ENCODE assay signal across 28 cellular contexts in genomic region chr7:92279429-92280031, GRCh38. TPM values are rescaled to one million over a fixed set of nuclear protein-coding genes. Genes with fewer than 3 reads are reported as not detected.
DNase-seq lines count a peak whose midpoint lies in the region; ATAC-seq and TF ChIP-seq lines count a peak whose summit lies in the region.
"Had no signal": no experiment of that assay in that cellular context is flagged by ENCODE, and none has a peak within 500 bp of the region (broad histone marks: within the 10 kb centered on the region; RNA-seq: fewer than 3 reads in every experiment).

No MANE protein-coding gene starts in this region.

- H3K27me3 ChIP-seq in GM23338 (ENCODE audit: insufficient read depth), result no peaks in the 10 kb centered on the region
- no peaks in the 10 kb centered on the region for H3K27me3 ChIP-seq in endodermal cell (ENCODE audit: control insufficient read depth, insufficient read depth, low read length, poor library complexity, severe bottlenecking)
- H3K27me3 ChIP-seq: BLaER1 treated with 17β-estradiol and CSF1 and Interleukin-3, amounts not matched to agents 10 nM and 100 nM; brain microvascular endothelial cell; suprapubic skin had no signal

- H3K9me3 Mint-ChIP-seq in GM23338 (no peaks in the 10 kb centered on the region; the same call in 1 of the 3 replicates), endodermal cell (peaks cover 13% of the 10 kb centered on the region), nephron progenitor cell (peaks cover 10% of the 10 kb centered on the region)
- peaks cover 11% of the 10 kb centered on the region for H3K9me3 Mint-ChIP-seq in stimulated activated memory B cell treated with anti-CD40 and anti-IgM and Interleukin-4, amounts not matched to agents 10 μg/mL and 1 μg/mL and 100 μg/mL, for 72 hours
- H3K9me3 Mint-ChIP-seq: activated T-cell treated with anti-CD3 and anti-CD28 coated beads, Interleukin-2, amount 50 U/mL, for 72 hours; HFFc6; neural crest cell had no signal

- H3K4me1 ChIP-seq in GM23338 (ENCODE audit: insufficient read depth) (peaks cover 20% of the 10 kb centered on the region; the same call in 1 of the 2 replicates), endodermal cell (ENCODE audit: control insufficient read depth, insufficient read depth, low read length) (peaks cover 16% of the 10 kb centered on the region)

- peaks cover 13% of the 10 kb centered on the region for H3K9me3 ChIP-seq in endodermal cell (ENCODE audit: control insufficient read depth, low read length)
- H3K9me3 ChIP-seq: suprapubic skin had no signal

- no peaks in the 10 kb centered on the region for H3F3A ChIP-seq in GM23338 (replicated peaks; ENCODE audit: low read depth)

- no peak overlapping the region for H3K4me3 Mint-ChIP-seq in GM23338
- no peak overlapping the region for H3K4me3 Mint-ChIP-seq in endodermal cell
- H3K4me3 Mint-ChIP-seq in nephron progenitor cell, result no peak overlapping the region
- H3K4me3 Mint-ChIP-seq in stimulated activated memory B cell treated with anti-CD40 and anti-IgM and Interleukin-4, amounts not matched to agents 10 μg/mL and 1 μg/mL and 100 μg/mL, for 72 hours, result no peak overlapping the region
- H3K4me3 Mint-ChIP-seq: activated B cell treated with CpG ODN at 0.5 μM for 24 hours; activated T-cell treated with anti-CD3 and anti-CD28 coated beads, Interleukin-2, amount 50 U/mL, for 72 hours; HFFc6; IgD-negative memory B cell; neural crest cell; stimulated activated naive B cell treated with anti-CD40 and anti-IgM and Interleukin-4, amounts not matched to agents 10 μg/mL and 1 μg/mL and 100 μg/mL, for 72 hours had no signal

- no peak overlapping the region for H2AFZ ChIP-seq in GM23338

- H3K4me1 Mint-ChIP-seq in GM23338, result peaks cover 21% of the 10 kb centered on the region
- peaks cover 14% of the 10 kb centered on the region for H3K4me1 Mint-ChIP-seq in endodermal cell
- no peaks in the 10 kb centered on the region for H3K4me1 Mint-ChIP-seq in nephron progenitor cell
- H3K4me1 Mint-ChIP-seq in stimulated activated memory B cell treated with anti-CD40 and anti-IgM and Interleukin-4, amounts not matched to agents 10 μg/mL and 1 μg/mL and 100 μg/mL, for 72 hours, result peaks cover 29% of the 10 kb centered on the region

- peaks cover 3% of the 10 kb centered on the region; the same call in 1 of the 2 replicates for H4K20me1 ChIP-seq in GM23338 (replicated peaks; ENCODE audit: insufficient read depth)

- H3K36me3 ChIP-seq in GM23338 (ENCODE audit: insufficient read depth), result no peaks in the 10 kb centered on the region
- H3K36me3 ChIP-seq in endodermal cell (ENCODE audit: control insufficient read depth, insufficient read depth, low read length), result no peaks in the 10 kb centered on the region
- H3K36me3 ChIP-seq: brain microvascular endothelial cell, suprapubic skin had no signal

- H3K27ac ChIP-seq in GM23338 (ENCODE audit: low read depth) (0 out of 2 replicates have a peak overlapping the region, but pooled peaks have one; percentile 58), endodermal cell (ENCODE audit: low read depth, low read length) (no peak overlapping the region)
- H3K27ac ChIP-seq: BLaER1 treated with 17β-estradiol and CSF1 and Interleukin-3, amounts not matched to agents 10 nM and 100 nM; brain microvascular endothelial cell; suprapubic skin had no signal

- H3K4me3 ChIP-seq in GM23338, result no peak overlapping the region
- H3K4me3 ChIP-seq in endodermal cell (ENCODE audit: low read length), result peak overlapping the region; percentile 3
- H3K4me3 ChIP-seq: BLaER1 treated with 17β-estradiol and CSF1 and Interleukin-3, amounts not matched to agents 10 nM and 100 nM; suprapubic skin had no signal

- H3K36me3 Mint-ChIP-seq in GM23338 (ENCODE audit: low read depth), result 0 out of 3 replicates have a peak, but pooled peaks cover 4% of the 10 kb centered on the region
- peaks cover 15% of the 10 kb centered on the region for H3K36me3 Mint-ChIP-seq in endodermal cell (ENCODE audit: low read depth)
- H3K36me3 Mint-ChIP-seq in nephron progenitor cell (ENCODE audit: low read depth), result peaks cover 32% of the 10 kb centered on the region
- H3K36me3 Mint-ChIP-seq in stimulated activated memory B cell treated with anti-CD40 and anti-IgM and Interleukin-4, amounts not matched to agents 10 μg/mL and 1 μg/mL and 100 μg/mL, for 72 hours, result peaks cover 20% of the 10 kb centered on the region

- ATAC-seq in GM23338 (peak; percentile 81), Right ventricle myocardium inferior (no peak)
- ATAC-seq in stimulated activated memory B cell treated with anti-CD40 and anti-IgM and Interleukin-4, amounts not matched to agents 10 μg/mL and 1 μg/mL and 100 μg/mL, for 72 hours, result no peak
- ATAC-seq: activated T-cell treated with anti-CD3 and anti-CD28 coated beads, Interleukin-2, amount 50 U/mL, for 72 hours; Panc1; sciatic nerve; stimulated activated naive B cell treated with anti-CD40 and anti-IgM and Interleukin-4, amounts not matched to agents 10 μg/mL and 1 μg/mL and 100 μg/mL, for 72 hours had no signal

- H3K27me3 Mint-ChIP-seq in GM23338 (ENCODE audit: insufficient read depth, low read depth, poor library complexity), result peaks cover 4% of the 10 kb centered on the region
- no peaks in the 10 kb centered on the region for H3K27me3 Mint-ChIP-seq in endodermal cell (ENCODE audit: insufficient read depth)
- no peaks in the 10 kb centered on the region for H3K27me3 Mint-ChIP-seq in nephron progenitor cell (ENCODE audit: low read depth, poor library complexity)
- no peaks in the 10 kb centered on the region for H3K27me3 Mint-ChIP-seq in stimulated activated memory B cell treated with anti-CD40 and anti-IgM and Interleukin-4, amounts not matched to agents 10 μg/mL and 1 μg/mL and 100 μg/mL, for 72 hours
- H3K27me3 Mint-ChIP-seq: activated B cell treated with CpG ODN at 0.5 μM for 24 hours; IgD-negative memory B cell; stimulated activated naive B cell treated with anti-CD40 and anti-IgM and Interleukin-4, amounts not matched to agents 10 μg/mL and 1 μg/mL and 100 μg/mL, for 72 hours had no signal

- H3K27ac Mint-ChIP-seq in GM23338, result 0 out of 2 replicates have a peak overlapping the region, but pooled peaks have one; percentile 4
- no peak overlapping the region for H3K27ac Mint-ChIP-seq in endodermal cell
- peak overlapping the region; percentile 10 for H3K27ac Mint-ChIP-seq in nephron progenitor cell
- no peak overlapping the region for H3K27ac Mint-ChIP-seq in stimulated activated memory B cell treated with anti-CD40 and anti-IgM and Interleukin-4, amounts not matched to agents 10 μg/mL and 1 μg/mL and 100 μg/mL, for 72 hours
- H3K27ac Mint-ChIP-seq: activated B cell treated with CpG ODN at 0.5 μM for 24 hours; activated T-cell treated with anti-CD3 and anti-CD28 coated beads, Interleukin-2, amount 50 U/mL, for 72 hours; HFFc6; IgD-negative memory B cell; stimulated activated naive B cell treated with anti-CD40 and anti-IgM and Interleukin-4, amounts not matched to agents 10 μg/mL and 1 μg/mL and 100 μg/mL, for 72 hours had no signal

- intact Hi-C loops in Right ventricle myocardium inferior (cut with DNase I), result loop anchor here (5.0 kb wide), 1 partner anchor 32 kb away; the partner anchor contains the start of genes ANKIB1 and KRIT1

- no peak overlapping the region for H3K9ac ChIP-seq in endodermal cell (ENCODE audit: extremely low read depth, low read length, poor library complexity, severe bottlenecking)
- H3K9ac ChIP-seq: BLaER1 treated with 17β-estradiol and CSF1 and Interleukin-3, amounts not matched to agents 10 nM and 100 nM had no signal

- peaks cover 89% of the 10 kb centered on the region for H3K79me2 ChIP-seq in GM23338 (replicated peaks; ENCODE audit: insufficient read depth)

- DNase-seq in GM23338 (ENCODE audit: low spot score) (peak; percentile 29), LHCN-M2 (ENCODE audit: low read depth) (peak; percentile 61), endodermal cell (no peak), nephron progenitor cell (no peak), OCI-M2 (lab: John Stamatoyannopoulos, UW; ENCODE audit: unreplicated experiment) (no peak), Right ventricle myocardium inferior (ENCODE audit: missing footprints) (no peak), NCI-H2227 treated with DMSO at 0.1 percent for 48 hours (lab: John Stamatoyannopoulos, UW) (no peak)
- DNase-seq: activated B cell treated with CpG ODN at 0.5 μM for 24 hours; activated naive CD4-positive, alpha-beta T cell treated with Interleukin-2 at 50 U/mL for 16 hours; activated T-cell treated with anti-CD3 and anti-CD28 coated beads, Interleukin-2, amount 50 U/mL, for 72 hours; brain microvascular endothelial cell; GF-D8; HFFc6; kidney glomerular epithelial cell; NCI-H1092 treated with DMSO at 0.1 percent for 48 hours; NCI-H446; NK-92 treated with Interleukin-12 subunit alpha and Interleukin-12 subunit beta, amount 100 ng/mL, for 24 hours; SHP77 treated with DMSO at 0.1 percent for 48 hours; stimulated activated CD4-positive, alpha-beta T cell treated with anti-CD3 and anti-CD28 coated beads, Interleukin-4, amount 100 ng/mL, for 4 hours; stimulated activated naive B cell treated with anti-CD40 and anti-IgM and Interleukin-4, amounts not matched to agents 10 μg/mL and 1 μg/mL and 100 μg/mL, for 72 hours; T-helper 9 cell had no signal

- no peak overlapping the region for H3K4me2 ChIP-seq in GM23338
- H3K4me2 ChIP-seq: BLaER1 treated with 17β-estradiol and CSF1 and Interleukin-3, amounts not matched to agents 10 nM and 100 nM had no signal

- 40 to 88% methylated on average over 1 of the region's 1 CpG for WGBS in endodermal cell (ENCODE audit: insufficient coverage in 1 of 2, insufficient read length in 1 of 2), 2 experiments

- TF ChIP-seq CTCF in GM23338 (conservative IDR thresholded peaks at IDR 0.05; ENCODE audit: low read depth in 2 of 2), result no peak
- TF ChIP-seq CTCF in endodermal cell (conservative IDR thresholded peaks at IDR 0.05), result no peak
- TF ChIP-seq CTCF in nephron progenitor cell (IDR thresholded peaks at IDR 0.05), result no peak

- no peaks in the 10 kb centered on the region for H3K9me2 ChIP-seq in GM23338 (ENCODE audit: insufficient read depth)

TF ChIP-seq in GM23338, 12 proteins besides CTCF, POLR2A, EP300 and RAD21 (continues in another document):
- TF ChIP-seq STAT1 (IDR thresholded peaks at IDR 0.05; ENCODE audit: unreplicated experiment) (no peak), ZNF331 (CRISPR knock-in tag; IDR thresholded peaks at IDR 0.05; ENCODE audit: low read depth) (no peak)

RNA-seq across cellular contexts. Expression of gene ANKIB1, which starts 33.8 kb away (rescaled TPM):
- 39.8 and 40.3 TPM in 2 replicates for total RNA-seq in GM23338 (2014; rRNA removed; shearing (Covaris generic))
- 17.1 and 19.1 TPM in 2 replicates for polyA plus RNA-seq in GM23338 (2016; fragmentation: Nextera tagmentation; extraction: Ambion mirVana)
- total RNA-seq in LHCN-M2 (2014; rRNA removed) (41.6 and 42.9 TPM in 2 replicates), endodermal cell (10 to 100 TPM; 51.4 to 60.7 TPM), Right ventricle myocardium inferior (34.6 TPM)
- 14.4 TPM for polyA plus RNA-seq in LHCN-M2 (2012)
- polyA plus RNA-seq in endodermal cell (2013, experiment 1 of 2), result 26.2 TPM
- polyA plus RNA-seq in endodermal cell (2013, experiment 2 of 2), result 28.5 TPM

RNA-seq across cellular contexts. Expression of gene KRIT1, which starts 33.8 kb away (rescaled TPM):
- 54.3 and 59.8 TPM in 2 replicates for total RNA-seq in GM23338 (2014; rRNA removed; shearing (Covaris generic))
- 49.6 and 51.2 TPM in 2 replicates for polyA plus RNA-seq in GM23338 (2016; fragmentation: Nextera tagmentation; extraction: Ambion mirVana)
- 66.6 and 71.3 TPM in 2 replicates for total RNA-seq in LHCN-M2 (2014; rRNA removed)
- 11.0 TPM for polyA plus RNA-seq in LHCN-M2 (2012)
- 10 to 100 TPM; 33.9 to 36.4 TPM for total RNA-seq in endodermal cell
- 39.1 TPM for polyA plus RNA-seq in endodermal cell (2013, experiment 1 of 2)
- polyA plus RNA-seq in endodermal cell (2013, experiment 2 of 2), result 32.4 TPM
- total RNA-seq in Right ventricle myocardium inferior, result 22.7 TPM

Comparison
In these comparisons a context has a peak if more than half of its experiments do, and no peak if none do; other contexts are left out.
1. DNase-seq: peak in GM23338 (single experiment) and LHCN-M2 (single experiment); none in endodermal cell (single experiment), nephron progenitor cell (single experiment), OCI-M2 (single experiment), Right ventricle myocardium inferior (single experiment) and NCI-H2227 treated with DMSO at 0.1 percent for 48 hours (single experiment).
2. H3K27ac Mint-ChIP-seq: peak in GM23338 (single experiment) and nephron progenitor cell (single experiment); none in endodermal cell (single experiment) and stimulated activated memory B cell treated with anti-CD40 and anti-IgM and Interleukin-4, amounts not matched to agents 10 μg/mL and 1 μg/mL and 100 μg/mL, for 72 hours (single experiment).